19 cellular contexts compared by ENCODE assay signal in genomic region chr7:39898867-39899266, GRCh38. TPM values are rescaled to one million over a fixed set of nuclear protein-coding genes. Genes with fewer than 3 reads are reported as not detected.
DNase-seq lines count a peak whose midpoint lies in the region; ATAC-seq and TF ChIP-seq lines count a peak whose summit lies in the region.
"Had no signal": no experiment of that assay in that cellular context is flagged by ENCODE, and none has a peak within 500 bp of the region (broad histone marks: within the 10 kb centered on the region; RNA-seq: fewer than 3 reads in every experiment).

No MANE protein-coding gene starts in this region.

- no peaks in the 10 kb centered on the region for H3K27me3 ChIP-seq in gastrocnemius medialis

- H3K4me1 ChIP-seq in HEK293 (ENCODE audit: control insufficient read depth, insufficient read depth, low read length), result peaks cover 3% of the 10 kb centered on the region; the same call in 1 of the 2 replicates
- peaks cover 0 to 3% of the 10 kb centered on the region in 2 donors for H3K4me1 ChIP-seq in gastrocnemius medialis
- H3K4me1 ChIP-seq: A549 had no signal

- CTCF ChIA-PET in HEK293 (lab: Yijun Ruan, JAX), result interaction anchor here (0.6 to 3.8 kb wide), 8 partner anchors 16 to 1166 kb away, joined by 3 to 17 read pairs (median 3); no protein-coding TSS in a partner anchor

- H3K36me3 ChIP-seq in HEK293 (ENCODE audit: control insufficient read depth in 2 of 2, insufficient read depth in 1 of 2, low read length in 2 of 2) (no peaks in the 10 kb centered on the region), gastrocnemius medialis (no peaks in the 10 kb centered on the region)

- no peak for TF ChIP-seq CTCF in HEK293 (tag by site-specific recombination; IDR thresholded peaks at IDR 0.05)
- TF ChIP-seq CTCF in gastrocnemius medialis (IDR thresholded peaks at IDR 0.05 in 4 of 5, conservative IDR thresholded peaks at IDR 0.05 in 1 of 5), result no peak

- peak; percentile 35 for DNase-seq in MV-4-11 (lab: John Stamatoyannopoulos, UW)
- DNase-seq in left cardiac atrium, result no peak
- DNase-seq in gastrocnemius medialis, result peak in 1 of 2 donors; percentile 24
- no peak for DNase-seq in islet precursor cell
- no peak for DNase-seq in NAMALWA (ENCODE audit: low spot score)
- DNase-seq in GM19238 (ENCODE audit: insufficient read length, low spot score), result no peak
- DNase-seq: DMS79, H9, MM.1S, NCI-H1694, NCI-H2081 treated with DMSO at 0.1 percent for 48 hours, NCI-H2171 treated with DMSO at 0.1 percent for 48 hours, NCI-H446, NCI-H526, SHP77, SW 1271 had no signal

- no peak for TF ChIP-seq POLR2A in gastrocnemius medialis (IDR thresholded peaks at IDR 0.05)

- in situ Hi-C loops in gastrocnemius medialis (cut with MboI; ENCODE audit: low sequenced_read_pairs in 4 of 4), result loop anchor here (5.0 to 10.0 kb wide), 2 partner anchors 153 to 236 kb away; partner anchors contain the start of genes MPLKIP (in 1 of the 4) and SUGCT (in 1 of the 4)

- H3K27ac ChIP-seq in HEK293 (ENCODE audit: extremely low read depth, low read depth, low read length), result no peak overlapping the region
- H3K27ac ChIP-seq in gastrocnemius medialis, result peak overlapping the region in 1 of 4 donors; percentile 21
- H3K27ac ChIP-seq: A549 had no signal

- no peaks in the 10 kb centered on the region for H3K9me3 ChIP-seq in HEK293 (ENCODE audit: control insufficient read depth, insufficient read depth, low read depth, low read length)
- H3K9me3 ChIP-seq in gastrocnemius medialis, result no peaks in the 10 kb centered on the region
- H3K9me3 ChIP-seq: A549 had no signal

- intact Hi-C loops in left cardiac atrium (cut with DNase I) (loop anchor here (5.0 kb wide), 3 partner anchors 48 to 233 kb away; partner anchors contain the start of gene MPLKIP (in 1 of the 2)), gastrocnemius medialis (cut with DNase I; ENCODE audit: low total_unique reads) (no loop called here)

- ATAC-seq in left cardiac atrium (peak; percentile 78 to 94), gastrocnemius medialis (peak; percentile 82 to 84)
- ATAC-seq: A549, K562 had no signal

- H3K4me3 ChIP-seq in HEK293 (ENCODE audit: low read depth, low read length), result no peak overlapping the region
- H3K4me3 ChIP-seq in gastrocnemius medialis, result no peak overlapping the region
- H3K4me3 ChIP-seq: A549, K562 had no signal

- POLR2A ChIA-PET in HEK293 (lab: Yijun Ruan, JAX), result no interaction called here

TF ChIP-seq in HEK293, 187 proteins besides CTCF, POLR2A, EP300 and RAD21:
- TF ChIP-seq ZNF174 (tag by site-specific recombination; IDR thresholded peaks at IDR 0.05) (no peak), EGR2 (tag by site-specific recombination; IDR thresholded peaks at IDR 0.05; ENCODE audit: low read depth) (0 out of 2 replicates have a peak, but pooled peaks have one; percentile 10), TRIM28 (IDR thresholded peaks at IDR 0.05; ENCODE audit: borderline replicate concordance, low read length) (no peak)

RNA-seq across cellular contexts. Expression of gene CDK13, which starts 51.2 kb away (rescaled TPM):
- total RNA-seq in left cardiac atrium (10 to 100 TPM; 26.9 to 28.1 TPM), gastrocnemius medialis (10 to 100 TPM; 25.0 to 50.8 (median 29.4) TPM)
